Comparison of ENCODE assay signal across 1 cellular context in genomic region chr15:67062365-67062985, GRCh38.
TF ChIP-seq lines count a peak whose summit lies in the region.

No MANE protein-coding gene starts in this region.

TF ChIP-seq in HepG2, 621 proteins besides CTCF, POLR2A, EP300 and RAD21 (continued from another document and continues in another):
- 0 out of 2 replicates have a peak, but pooled peaks have one; percentile 24 for TF ChIP-seq MLXIP (CRISPR knock-in tag; IDR thresholded peaks at IDR 0.05; ENCODE audit: borderline replicate concordance)
- no peak for TF ChIP-seq GTF2F1 (IDR thresholded peaks at IDR 0.05; ENCODE audit: low read length)
- TF ChIP-seq NR2F2 (IDR thresholded peaks at IDR 0.05; ENCODE audit: borderline replicate concordance, low read depth), result no peak
- no peak for TF ChIP-seq ZFP36L2 (CRISPR knock-in tag; IDR thresholded peaks at IDR 0.05)
- no peak for TF ChIP-seq KDM1A (CRISPR knock-in tag; IDR thresholded peaks at IDR 0.05)
- no peak for TF ChIP-seq ZNF777 (CRISPR knock-in tag; IDR thresholded peaks at IDR 0.05)
- no peak for TF ChIP-seq EHMT2 (IDR thresholded peaks at IDR 0.05; ENCODE audit: borderline replicate concordance, low read depth, low read length)
- TF ChIP-seq ZNF562 (CRISPR knock-in tag; IDR thresholded peaks at IDR 0.05; ENCODE audit: borderline replicate concordance), result no peak
- TF ChIP-seq CREB1 (IDR thresholded peaks at IDR 0.05), result no peak
- TF ChIP-seq CREB1 (CRISPR knock-in tag; IDR thresholded peaks at IDR 0.05), result 0 out of 2 replicates have a peak, but pooled peaks have one; percentile 11
- TF ChIP-seq, protein P1, sequence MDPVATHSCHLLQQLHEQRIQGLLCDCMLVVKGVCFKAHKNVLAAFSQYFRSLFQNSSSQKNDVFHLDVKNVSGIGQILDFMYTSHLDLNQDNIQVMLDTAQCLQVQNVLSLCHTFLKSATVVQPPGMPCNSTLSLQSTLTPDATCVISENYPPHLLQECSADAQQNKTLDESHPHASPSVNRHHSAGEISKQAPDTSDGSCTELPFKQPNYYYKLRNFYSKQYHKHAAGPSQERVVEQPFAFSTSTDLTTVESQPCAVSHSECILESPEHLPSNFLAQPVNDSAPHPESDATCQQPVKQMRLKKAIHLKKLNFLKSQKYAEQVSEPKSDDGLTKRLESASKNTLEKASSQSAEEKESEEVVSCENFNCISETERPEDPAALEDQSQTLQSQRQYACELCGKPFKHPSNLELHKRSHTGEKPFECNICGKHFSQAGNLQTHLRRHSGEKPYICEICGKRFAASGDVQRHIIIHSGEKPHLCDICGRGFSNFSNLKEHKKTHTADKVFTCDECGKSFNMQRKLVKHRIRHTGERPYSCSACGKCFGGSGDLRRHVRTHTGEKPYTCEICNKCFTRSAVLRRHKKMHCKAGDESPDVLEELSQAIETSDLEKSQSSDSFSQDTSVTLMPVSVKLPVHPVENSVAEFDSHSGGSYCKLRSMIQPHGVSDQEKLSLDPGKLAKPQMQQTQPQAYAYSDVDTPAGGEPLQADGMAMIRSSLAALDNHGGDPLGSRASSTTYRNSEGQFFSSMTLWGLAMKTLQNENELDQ (CRISPR knock-in tag; IDR thresholded peaks at IDR 0.05; ENCODE audit: borderline replicate concordance), result no peak
- peak; percentile 82 for TF ChIP-seq SAP130 (CRISPR knock-in tag; IDR thresholded peaks at IDR 0.05; ENCODE audit: low read depth)
- TF ChIP-seq SIN3A (IDR thresholded peaks at IDR 0.05; ENCODE audit: borderline replicate concordance, low read depth, low read length), result 0 out of 2 replicates have a peak, but pooled peaks have one; percentile 8
- TF ChIP-seq ZNF235 (CRISPR knock-in tag; IDR thresholded peaks at IDR 0.05; ENCODE audit: borderline replicate concordance), result no peak
- peak; percentile 65; the same call in 1 of the 2 replicates for TF ChIP-seq HMG20A (CRISPR knock-in tag; IDR thresholded peaks at IDR 0.05; ENCODE audit: borderline replicate concordance)
- peak; percentile 80; the same call in 1 of the 2 replicates for TF ChIP-seq HNF4G (IDR thresholded peaks at IDR 0.05; ENCODE audit: borderline replicate concordance, low read depth, low read length)
- TF ChIP-seq HNF4G (CRISPR knock-in tag; IDR thresholded peaks at IDR 0.05; ENCODE audit: borderline replicate concordance, low read depth), result no peak; the same call in 1 of the 2 replicates
- TF ChIP-seq, protein P2, sequence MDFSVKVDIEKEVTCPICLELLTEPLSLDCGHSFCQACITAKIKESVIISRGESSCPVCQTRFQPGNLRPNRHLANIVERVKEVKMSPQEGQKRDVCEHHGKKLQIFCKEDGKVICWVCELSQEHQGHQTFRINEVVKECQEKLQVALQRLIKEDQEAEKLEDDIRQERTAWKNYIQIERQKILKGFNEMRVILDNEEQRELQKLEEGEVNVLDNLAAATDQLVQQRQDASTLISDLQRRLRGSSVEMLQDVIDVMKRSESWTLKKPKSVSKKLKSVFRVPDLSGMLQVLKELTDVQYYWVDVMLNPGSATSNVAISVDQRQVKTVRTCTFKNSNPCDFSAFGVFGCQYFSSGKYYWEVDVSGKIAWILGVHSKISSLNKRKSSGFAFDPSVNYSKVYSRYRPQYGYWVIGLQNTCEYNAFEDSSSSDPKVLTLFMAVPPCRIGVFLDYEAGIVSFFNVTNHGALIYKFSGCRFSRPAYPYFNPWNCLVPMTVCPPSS (IDR thresholded peaks at IDR 0.05), result no peak
- 0 out of 2 replicates have a peak, but pooled peaks have one; percentile 12 for TF ChIP-seq THRA (CRISPR knock-in tag; IDR thresholded peaks at IDR 0.05; ENCODE audit: borderline replicate concordance)
- no peak for TF ChIP-seq ZNF20 (CRISPR knock-in tag; IDR thresholded peaks at IDR 0.05)
- TF ChIP-seq, protein P3, sequence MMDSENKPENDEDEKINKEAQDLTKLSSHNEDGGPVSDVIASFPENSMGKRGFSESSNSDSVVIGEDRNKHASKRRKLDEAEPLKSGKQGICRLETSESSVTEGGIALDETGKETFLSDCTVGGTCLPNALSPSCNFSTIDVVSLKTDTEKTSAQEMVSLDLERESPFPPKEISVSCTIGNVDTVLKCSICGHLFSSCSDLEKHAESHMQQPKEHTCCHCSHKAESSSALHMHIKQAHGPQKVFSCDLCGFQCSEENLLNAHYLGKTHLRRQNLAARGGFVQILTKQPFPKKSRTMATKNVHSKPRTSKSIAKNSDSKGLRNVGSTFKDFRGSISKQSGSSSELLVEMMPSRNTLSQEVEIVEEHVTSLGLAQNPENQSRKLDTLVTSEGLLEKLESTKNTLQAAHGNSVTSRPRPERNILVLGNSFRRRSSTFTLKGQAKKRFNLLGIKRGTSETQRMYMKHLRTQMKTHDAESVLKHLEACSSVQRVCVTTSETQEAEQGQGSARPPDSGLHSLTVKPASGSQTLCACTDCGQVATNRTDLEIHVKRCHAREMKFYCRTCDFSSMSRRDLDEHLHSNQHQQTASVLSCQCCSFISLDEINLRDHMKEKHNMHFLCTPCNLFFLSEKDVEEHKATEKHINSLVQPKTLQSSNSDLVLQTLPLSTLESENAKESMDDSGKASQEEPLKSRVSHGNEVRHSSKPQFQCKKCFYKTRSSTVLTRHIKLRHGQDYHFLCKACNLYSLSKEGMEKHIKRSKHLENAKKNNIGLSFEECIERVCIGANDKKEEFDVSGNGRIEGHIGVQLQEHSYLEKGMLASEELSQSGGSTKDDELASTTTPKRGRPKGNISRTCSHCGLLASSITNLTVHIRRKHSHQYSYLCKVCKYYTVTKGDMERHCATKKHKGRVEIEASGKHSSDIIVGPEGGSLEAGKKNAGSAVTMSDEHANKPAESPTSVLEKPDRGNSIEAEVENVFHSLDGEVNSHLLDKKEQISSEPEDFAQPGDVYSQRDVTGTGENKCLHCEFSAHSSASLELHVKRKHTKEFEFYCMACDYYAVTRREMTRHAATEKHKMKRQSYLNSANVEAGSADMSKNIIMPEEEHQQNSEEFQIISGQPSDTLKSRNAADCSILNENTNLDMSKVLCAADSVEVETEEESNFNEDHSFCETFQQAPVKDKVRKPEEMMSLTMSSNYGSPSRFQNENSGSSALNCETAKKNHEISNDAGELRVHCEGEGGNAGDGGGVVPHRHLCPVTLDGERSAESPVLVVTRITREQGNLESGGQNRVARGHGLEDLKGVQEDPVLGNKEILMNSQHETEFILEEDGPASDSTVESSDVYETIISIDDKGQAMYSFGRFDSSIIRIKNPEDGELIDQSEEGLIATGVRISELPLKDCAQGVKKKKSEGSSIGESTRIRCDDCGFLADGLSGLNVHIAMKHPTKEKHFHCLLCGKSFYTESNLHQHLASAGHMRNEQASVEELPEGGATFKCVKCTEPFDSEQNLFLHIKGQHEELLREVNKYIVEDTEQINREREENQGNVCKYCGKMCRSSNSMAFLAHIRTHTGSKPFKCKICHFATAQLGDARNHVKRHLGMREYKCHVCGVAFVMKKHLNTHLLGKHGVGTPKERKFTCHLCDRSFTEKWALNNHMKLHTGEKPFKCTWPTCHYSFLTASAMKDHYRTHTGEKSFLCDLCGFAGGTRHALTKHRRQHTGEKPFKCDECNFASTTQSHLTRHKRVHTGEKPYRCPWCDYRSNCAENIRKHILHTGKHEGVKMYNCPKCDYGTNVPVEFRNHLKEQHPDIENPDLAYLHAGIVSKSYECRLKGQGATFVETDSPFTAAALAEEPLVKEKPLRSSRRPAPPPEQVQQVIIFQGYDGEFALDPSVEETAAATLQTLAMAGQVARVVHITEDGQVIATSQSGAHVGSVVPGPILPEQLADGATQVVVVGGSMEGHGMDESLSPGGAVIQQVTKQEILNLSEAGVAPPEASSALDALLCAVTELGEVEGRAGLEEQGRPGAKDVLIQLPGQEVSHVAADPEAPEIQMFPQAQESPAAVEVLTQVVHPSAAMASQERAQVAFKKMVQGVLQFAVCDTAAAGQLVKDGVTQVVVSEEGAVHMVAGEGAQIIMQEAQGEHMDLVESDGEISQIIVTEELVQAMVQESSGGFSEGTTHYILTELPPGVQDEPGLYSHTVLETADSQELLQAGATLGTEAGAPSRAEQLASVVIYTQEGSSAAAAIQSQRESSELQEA (CRISPR knock-in tag; IDR thresholded peaks at IDR 0.05; ENCODE audit: not compliant biosample characterization), result no peak
- no peak for TF ChIP-seq ZC3H4 (CRISPR knock-in tag; IDR thresholded peaks at IDR 0.05; ENCODE audit: borderline replicate concordance)
- TF ChIP-seq CREBL2 (CRISPR knock-in tag; IDR thresholded peaks at IDR 0.05; ENCODE audit: borderline replicate concordance), result no peak
- TF ChIP-seq TCF7 (IDR thresholded peaks at IDR 0.05; ENCODE audit: low read depth), result no peak
- TF ChIP-seq, protein P4, sequence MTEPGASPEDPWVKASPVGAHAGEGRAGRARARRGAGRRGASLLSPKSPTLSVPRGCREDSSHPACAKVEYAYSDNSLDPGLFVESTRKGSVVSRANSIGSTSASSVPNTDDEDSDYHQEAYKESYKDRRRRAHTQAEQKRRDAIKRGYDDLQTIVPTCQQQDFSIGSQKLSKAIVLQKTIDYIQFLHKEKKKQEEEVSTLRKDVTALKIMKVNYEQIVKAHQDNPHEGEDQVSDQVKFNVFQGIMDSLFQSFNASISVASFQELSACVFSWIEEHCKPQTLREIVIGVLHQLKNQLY (CRISPR knock-in tag; IDR thresholded peaks at IDR 0.05), result peak; percentile 52
- TF ChIP-seq NFYC (CRISPR knock-in tag; IDR thresholded peaks at IDR 0.05), result no peak
- no peak for TF ChIP-seq ZNF639 (CRISPR knock-in tag; conservative IDR thresholded peaks at IDR 0.05)
- TF ChIP-seq FOSL2 (CRISPR knock-in tag; IDR thresholded peaks at IDR 0.05), result peak; percentile 64; the same call in 1 of the 2 replicates
- TF ChIP-seq GABPB1 (CRISPR knock-in tag; IDR thresholded peaks at IDR 0.05), result no peak
- no peak for TF ChIP-seq ZNF138 (CRISPR knock-in tag; IDR thresholded peaks at IDR 0.05; ENCODE audit: low read depth)
- TF ChIP-seq SIN3B (IDR thresholded peaks at IDR 0.05; ENCODE audit: low read length), result no peak
- TF ChIP-seq MATR3 (CRISPR knock-in tag; IDR thresholded peaks at IDR 0.05), result no peak
- TF ChIP-seq NR1H2 (CRISPR knock-in tag; IDR thresholded peaks at IDR 0.05; ENCODE audit: borderline replicate concordance, low read depth), result no peak
- TF ChIP-seq BCL6 (CRISPR knock-in tag; IDR thresholded peaks at IDR 0.05), result peak; percentile 27; the same call in 1 of the 2 replicates
- peak; percentile 49 for TF ChIP-seq SMC3 (IDR thresholded peaks at IDR 0.05; ENCODE audit: low read length)
- peak; percentile 73; the same call in 1 of the 2 replicates for TF ChIP-seq TAF1 (CRISPR knock-in tag; IDR thresholded peaks at IDR 0.05)
- TF ChIP-seq, protein P5, sequence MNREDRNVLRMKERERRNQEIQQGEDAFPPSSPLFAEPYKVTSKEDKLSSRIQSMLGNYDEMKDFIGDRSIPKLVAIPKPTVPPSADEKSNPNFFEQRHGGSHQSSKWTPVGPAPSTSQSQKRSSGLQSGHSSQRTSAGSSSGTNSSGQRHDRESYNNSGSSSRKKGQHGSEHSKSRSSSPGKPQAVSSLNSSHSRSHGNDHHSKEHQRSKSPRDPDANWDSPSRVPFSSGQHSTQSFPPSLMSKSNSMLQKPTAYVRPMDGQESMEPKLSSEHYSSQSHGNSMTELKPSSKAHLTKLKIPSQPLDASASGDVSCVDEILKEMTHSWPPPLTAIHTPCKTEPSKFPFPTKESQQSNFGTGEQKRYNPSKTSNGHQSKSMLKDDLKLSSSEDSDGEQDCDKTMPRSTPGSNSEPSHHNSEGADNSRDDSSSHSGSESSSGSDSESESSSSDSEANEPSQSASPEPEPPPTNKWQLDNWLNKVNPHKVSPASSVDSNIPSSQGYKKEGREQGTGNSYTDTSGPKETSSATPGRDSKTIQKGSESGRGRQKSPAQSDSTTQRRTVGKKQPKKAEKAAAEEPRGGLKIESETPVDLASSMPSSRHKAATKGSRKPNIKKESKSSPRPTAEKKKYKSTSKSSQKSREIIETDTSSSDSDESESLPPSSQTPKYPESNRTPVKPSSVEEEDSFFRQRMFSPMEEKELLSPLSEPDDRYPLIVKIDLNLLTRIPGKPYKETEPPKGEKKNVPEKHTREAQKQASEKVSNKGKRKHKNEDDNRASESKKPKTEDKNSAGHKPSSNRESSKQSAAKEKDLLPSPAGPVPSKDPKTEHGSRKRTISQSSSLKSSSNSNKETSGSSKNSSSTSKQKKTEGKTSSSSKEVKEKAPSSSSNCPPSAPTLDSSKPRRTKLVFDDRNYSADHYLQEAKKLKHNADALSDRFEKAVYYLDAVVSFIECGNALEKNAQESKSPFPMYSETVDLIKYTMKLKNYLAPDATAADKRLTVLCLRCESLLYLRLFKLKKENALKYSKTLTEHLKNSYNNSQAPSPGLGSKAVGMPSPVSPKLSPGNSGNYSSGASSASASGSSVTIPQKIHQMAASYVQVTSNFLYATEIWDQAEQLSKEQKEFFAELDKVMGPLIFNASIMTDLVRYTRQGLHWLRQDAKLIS (CRISPR knock-in tag; IDR thresholded peaks at IDR 0.05), result no peak
